Comparison of ENCODE assay signal across 10 cellular contexts in the genomic region with DNA sequence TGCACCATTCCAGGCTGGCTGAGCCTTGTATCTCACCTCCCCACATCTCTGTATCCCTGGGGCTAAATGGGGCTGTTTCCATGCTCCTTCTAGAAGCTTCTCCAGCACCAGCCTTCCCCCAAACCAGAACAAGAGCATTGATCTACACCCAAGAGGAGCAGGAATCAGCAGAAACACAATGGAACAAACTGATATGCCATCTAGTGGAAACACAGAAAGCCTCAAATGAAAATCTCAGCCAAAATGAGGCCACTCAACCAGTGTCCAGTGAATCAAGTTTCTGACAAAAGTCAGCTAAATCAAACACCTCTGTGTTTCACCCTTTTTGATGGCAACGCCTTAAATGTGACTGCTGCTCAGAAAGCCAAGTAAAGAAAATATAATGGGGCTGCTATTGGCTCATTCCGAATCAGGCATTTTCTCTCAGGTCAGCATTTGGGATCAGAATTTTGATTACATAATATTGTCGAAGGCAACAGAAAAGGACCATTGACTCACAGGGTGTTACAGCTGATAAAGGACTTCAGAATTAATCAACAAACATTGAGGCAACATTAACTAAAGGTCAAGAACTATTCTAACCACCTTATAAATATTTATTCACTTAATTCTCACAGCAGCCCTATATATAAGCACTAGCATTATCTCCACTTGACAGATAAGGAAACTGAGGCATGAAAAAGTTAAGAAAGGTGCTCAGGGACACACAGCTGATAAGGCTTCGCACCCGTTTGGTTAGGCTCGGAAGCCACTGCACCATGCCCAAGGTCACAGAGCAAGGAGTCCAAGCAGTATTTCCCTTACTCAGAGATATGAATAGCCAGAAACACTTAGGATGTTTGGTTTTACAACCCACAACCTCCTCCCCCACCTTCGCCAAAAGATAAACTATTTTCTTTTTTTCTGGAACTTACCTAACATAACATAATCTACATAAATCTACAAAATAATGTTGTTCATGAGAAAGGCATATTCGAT.
A peak's percentile ranks its signal among the peaks of the same experiment; 100 is the strongest.
DNase-seq lines count a peak whose midpoint lies in the region; ATAC-seq, FAIRE-seq and TF ChIP-seq lines count a peak whose summit lies in the region.
"Had no signal": no experiment of that assay in that cellular context is flagged by ENCODE, and none has a peak within 500 bp of the region (broad histone marks: within the 10 kb centered on the region; RNA-seq: fewer than 3 reads in every experiment).

No MANE protein-coding gene starts in this region.

- ATAC-seq in left lung (peak; percentile 72), GM18502 (IDR thresholded peaks at IDR 0.05; ENCODE audit: poor library complexity, unreplicated experiment) (no peak), HG02970 (IDR thresholded peaks at IDR 0.05; ENCODE audit: low FRiP score, unreplicated experiment) (no peak)

- intact Hi-C loops in left lung (cut with DNase I) = no loop called here

- H3K4me3 ChIP-seq in HUES64 (ENCODE audit: low read length) (peak overlapping the region; percentile 28; the same call in 1 of the 2 replicates), bronchial epithelial cell (ENCODE audit: low read depth, low read length) (no peak overlapping the region), left lung (no peak overlapping the region)

- peak; percentile 4 for DNase-seq in ACHN
- peak; percentile 52 for DNase-seq in bronchial epithelial cell (ENCODE audit: low read depth)
- DNase-seq in left lung = no peak
- no peak for DNase-seq in AG08395 (ENCODE audit: low spot score)
- DNase-seq in stimulated activated CD8-positive, alpha-beta memory T cell treated with anti-CD3 and anti-CD28 coated beads, Interleukin-4, amount 100 ng/mL, for 48 hours = no peak
- DNase-seq: CD8-positive, alpha-beta memory T cell; NCI-H1048 had no signal

- H3K36me3 ChIP-seq in HUES64 (ENCODE audit: insufficient read depth, low read length) (no peaks in the 10 kb centered on the region), bronchial epithelial cell (ENCODE audit: control insufficient read depth, insufficient read depth, low read length) (no peaks in the 10 kb centered on the region), left lung (no peaks in the 10 kb centered on the region)

- no peak for FAIRE-seq in bronchial epithelial cell (lab: Jason Lieb, UNC)

- 68% methylated on average over 8 of the region's 8 CpGs for WGBS in HUES64

- H3K27me3 ChIP-seq in HUES64 (ENCODE audit: insufficient read depth, low read length) = no peaks in the 10 kb centered on the region
- H3K27me3 ChIP-seq in bronchial epithelial cell (ENCODE audit: control insufficient read depth, insufficient read depth, low read length) = no peaks in the 10 kb centered on the region
- H3K27me3 ChIP-seq in left lung = no peaks in the 10 kb centered on the region

- in situ Hi-C loops in ACHN (cut with HindIII; ENCODE audit: low pct_ligation_motif_present, low pct_unique_long_range_greater_than_20kb, low sequenced_read_pairs) = loop anchor here (25.0 kb wide), 1 partner anchor 191 kb away; no protein-coding TSS in a partner anchor

- TF ChIP-seq CTCF in bronchial epithelial cell (IDR thresholded peaks at IDR 0.05; ENCODE audit: insufficient read depth, low read length, severe bottlenecking) = peak; percentile 40
- TF ChIP-seq CTCF in left lung (IDR thresholded peaks at IDR 0.05) = no peak

- peak overlapping the region; percentile 68 for H3K27ac ChIP-seq in HUES64 (ENCODE audit: low read depth, low read length)
- peak overlapping the region; percentile 49 to 64 for H3K27ac ChIP-seq in left lung

- no peaks in the 10 kb centered on the region for H3K9me3 ChIP-seq in HUES64 (ENCODE audit: insufficient read depth, low read depth, low read length)
- no peaks in the 10 kb centered on the region for H3K9me3 ChIP-seq in left lung

- peak overlapping the region; percentile 56 for H3K9ac ChIP-seq in HUES64 (ENCODE audit: low read depth, low read length)

- H3K4me1 ChIP-seq in HUES64 (ENCODE audit: insufficient read depth, low read length) (peaks cover 27% of the 10 kb centered on the region), left lung (peaks cover 16 to 20% of the 10 kb centered on the region in 2 donors)

Comparison
In these comparisons a context has a peak if more than half of its experiments do, and no peak if none do; other contexts are left out.
1. DNase-seq: peak in ACHN (single experiment) and bronchial epithelial cell (single experiment); none in left lung (0 of 2), AG08395 (single experiment) and stimulated activated CD8-positive, alpha-beta memory T cell treated with anti-CD3 and anti-CD28 coated beads, Interleukin-4, amount 100 ng/mL, for 48 hours (single experiment).